Comparison of ENCODE assay signal across 9 cellular contexts in genomic region chr4:56757821-56758400, GRCh38.
DNase-seq lines count a peak whose midpoint lies in the region; ATAC-seq and TF ChIP-seq lines count a peak whose summit lies in the region.
"Had no signal": no experiment of that assay in that cellular context is flagged by ENCODE, and none has a peak within 500 bp of the region (broad histone marks: within the 10 kb centered on the region; RNA-seq: fewer than 3 reads in every experiment).

No MANE protein-coding gene starts in this region.

- DNase-seq in AG09309 (ENCODE audit: low read depth) (peak; percentile 48), SW480 (ENCODE audit: low spot score) (peak; percentile 86), adrenal gland (peak; percentile 39 to 77 (median 68)), kidney epithelial cell (ENCODE audit: low read depth) (peak; percentile 95), NCI-H2029 treated with DMSO at 0.1 percent for 48 hours (lab: John Stamatoyannopoulos, UW) (no peak)
- DNase-seq in stimulated activated CD4-positive, alpha-beta T cell treated with anti-CD3 and anti-CD28 coated beads, Interleukin-4, amount 100 ng/mL, for 4 hours = peak; percentile 61 to 80

- H3K27ac ChIP-seq in adrenal gland = peak overlapping the region in 1 of 5 donors; percentile 33
- H3K27ac ChIP-seq: HL-60 had no signal

- no peak for TF ChIP-seq POLR2A in adrenal gland (IDR thresholded peaks at IDR 0.05)

- H3K36me3 ChIP-seq in adrenal gland (replicated peaks in 1 of 2) (no peaks in the 10 kb centered on the region), kidney epithelial cell (ENCODE audit: control insufficient read depth, insufficient read depth, low read length) (no peaks in the 10 kb centered on the region)

- TF ChIP-seq CTCF in AG09309 (IDR thresholded peaks at IDR 0.05; ENCODE audit: control insufficient read depth, insufficient read depth, low read depth, low read length, missing control alignments) (no peak), adrenal gland (IDR thresholded peaks at IDR 0.05) (no peak), kidney epithelial cell (IDR thresholded peaks at IDR 0.05; ENCODE audit: insufficient read depth, low read length, poor library complexity, severe bottlenecking) (no peak)

- H3K27me3 ChIP-seq in adrenal gland (no peaks in the 10 kb centered on the region), kidney epithelial cell (ENCODE audit: control insufficient read depth, insufficient read depth, low read length) (no peaks in the 10 kb centered on the region)

- H3K4me3 ChIP-seq in AG09309 (ENCODE audit: control insufficient read depth, low read depth, low read length) (no peak overlapping the region), adrenal gland (no peak overlapping the region), kidney epithelial cell (ENCODE audit: low read depth, low read length) (no peak overlapping the region)

- peaks cover 0 to 18% of the 10 kb centered on the region in 2 donors for H3K4me1 ChIP-seq in adrenal gland (replicated peaks in 1 of 2)

- intact Hi-C loops in adrenal gland (cut with DNase I) = no loop called here

- WGBS in adrenal gland, 4 donors = 23 to 32% (median 26%) methylated on average over 3 to 6 of the region's 6 CpGs

- ATAC-seq in GM19328 (IDR thresholded peaks at IDR 0.05; ENCODE audit: unreplicated experiment) = peak; percentile 86
- peak; percentile 93 for ATAC-seq in HG03432 (IDR thresholded peaks at IDR 0.05; ENCODE audit: unreplicated experiment)

- no peaks in the 10 kb centered on the region for H3K9me3 ChIP-seq in adrenal gland (replicated peaks in 1 of 3)
